Comparison of ENCODE assay signal across 12 cellular contexts in genomic region chr6:27901801-27902200, GRCh38. TPM values are rescaled to one million over a fixed set of nuclear protein-coding genes. Genes with fewer than 3 reads are reported as not detected.
DNase-seq lines count a peak whose midpoint lies in the region; ATAC-seq and TF ChIP-seq lines count a peak whose summit lies in the region.
"Had no signal": no experiment of that assay in that cellular context is flagged by ENCODE, and none has a peak within 500 bp of the region (broad histone marks: within the 10 kb centered on the region; RNA-seq: fewer than 3 reads in every experiment).

No MANE protein-coding gene starts in this region.

- H3K4me3 ChIP-seq in SK-N-SH (ENCODE audit: low read depth in 2 of 2, low read length in 1 of 2) (no peak overlapping the region), Loucy (ENCODE audit: low read length, poor library complexity, severe bottlenecking) (peak overlapping the region; percentile 89), neural progenitor cell (peak overlapping the region; percentile 96)

- H3K9me3 Mint-ChIP-seq in activated T-helper 2 cell treated with anti-CD3 and anti-CD28 coated beads, Interferon-gamma antibody, Interleukin-2, Interleukin-4, amounts not matched to agents 10 μg/mL and 5 μg/mL and 100 μg/mL, durations not matched to agents 14 hours and 24 hours and 36 hours: no peaks in the 10 kb centered on the region
- H3K9me3 Mint-ChIP-seq in neural progenitor cell (peaks cover 8% of the 10 kb centered on the region), CD14-positive monocyte (no peaks in the 10 kb centered on the region)

- DNase-seq in SK-N-SH (no peak), neural progenitor cell (ENCODE audit: low spot score) (no peak), CD14-positive monocyte (ENCODE audit: low spot score) (no peak), GM20000 (ENCODE audit: low spot score) (no peak)
- DNase-seq in activated T-helper 2 cell treated with anti-CD3 and anti-CD28 coated beads, Interferon-gamma antibody, Interleukin-2, Interleukin-4, amounts not matched to agents 10 μg/mL and 5 μg/mL and 100 μg/mL, durations not matched to agents 14 hours and 24 hours and 36 hours (ENCODE audit: low spot score): no peak
- DNase-seq: kidney had no signal

- peaks cover 13% of the 10 kb centered on the region for H3K27me3 Mint-ChIP-seq in activated T-helper 2 cell treated with anti-CD3 and anti-CD28 coated beads, Interferon-gamma antibody, Interleukin-2, Interleukin-4, amounts not matched to agents 10 μg/mL and 5 μg/mL and 100 μg/mL, durations not matched to agents 14 hours and 24 hours and 36 hours (ENCODE audit: low read depth)
- H3K27me3 Mint-ChIP-seq in neural progenitor cell (ENCODE audit: insufficient read depth, low read depth) (peaks cover 20% of the 10 kb centered on the region), CD14-positive monocyte (ENCODE audit: low read depth in 3 of 3) (peaks cover 2 to 4% (median 2%) of the 10 kb centered on the region in 3 donors)

- no peaks in the 10 kb centered on the region for H3K9me3 ChIP-seq in SK-N-SH
- no peaks in the 10 kb centered on the region for H3K9me3 ChIP-seq in Loucy (ENCODE audit: insufficient read depth, low read depth, low read length)
- H3K9me3 ChIP-seq in neural progenitor cell (ENCODE audit: low read depth): no peaks in the 10 kb centered on the region
- H3K9me3 ChIP-seq: pancreas had no signal

- no peak for TF ChIP-seq CTCF in SK-N-SH (IDR thresholded peaks at IDR 0.05)
- no peak for TF ChIP-seq CTCF in Loucy (conservative IDR thresholded peaks at IDR 0.05; ENCODE audit: low read length)
- no peak for TF ChIP-seq CTCF in neural progenitor cell (IDR thresholded peaks at IDR 0.05)
- no peak for TF ChIP-seq CTCF in CD14-positive monocyte (IDR thresholded peaks at IDR 0.05)
- no peak for TF ChIP-seq CTCF in GM20000 (IDR thresholded peaks at IDR 0.05; ENCODE audit: extremely low read depth, missing control alignments)

- H3F3A ChIP-seq in SK-N-SH (replicated peaks; ENCODE audit: insufficient read depth) (peaks cover 15% of the 10 kb centered on the region), Loucy (ENCODE audit: low read depth) (peaks cover 2% of the 10 kb centered on the region; the same call in 1 of the 2 replicates), neural progenitor cell (ENCODE audit: low read depth) (peaks cover 3% of the 10 kb centered on the region)

- H3K9me2 ChIP-seq in SK-N-SH (no peaks in the 10 kb centered on the region), Loucy (replicated peaks; ENCODE audit: low read depth, low read length) (no peaks in the 10 kb centered on the region)

- peak overlapping the region; percentile 82 for H3K4me3 Mint-ChIP-seq in activated T-helper 2 cell treated with anti-CD3 and anti-CD28 coated beads, Interferon-gamma antibody, Interleukin-2, Interleukin-4, amounts not matched to agents 10 μg/mL and 5 μg/mL and 100 μg/mL, durations not matched to agents 14 hours and 24 hours and 36 hours (ENCODE audit: low read depth)
- H3K4me3 Mint-ChIP-seq in neural progenitor cell (peak overlapping the region; percentile 93), CD14-positive monocyte (no peak overlapping the region)

- H3K9ac ChIP-seq in SK-N-SH: no peak overlapping the region
- peak overlapping the region; percentile 82 for H3K9ac ChIP-seq in Loucy (ENCODE audit: low read depth, low read length, poor library complexity, severe bottlenecking)
- no peak overlapping the region for H3K9ac ChIP-seq in neural progenitor cell

- H3K4me2 ChIP-seq in SK-N-SH (0 out of 2 replicates have a peak overlapping the region, but pooled peaks have one; percentile 76), Loucy (ENCODE audit: low read depth, low read length, poor library complexity, severe bottlenecking) (peak overlapping the region; percentile 80), neural progenitor cell (peak overlapping the region; percentile 81)

- no peak overlapping the region for H2AFZ ChIP-seq in SK-N-SH (ENCODE audit: low read depth)
- 0 out of 2 replicates have a peak overlapping the region, but pooled peaks have one; percentile 35 for H2AFZ ChIP-seq in Loucy (ENCODE audit: low read length)
- peak overlapping the region; percentile 61 for H2AFZ ChIP-seq in neural progenitor cell (replicated peaks)

- H3K27ac ChIP-seq in SK-N-SH (ENCODE audit: low read depth in 2 of 2, low read length in 1 of 2) (no peak overlapping the region), neural progenitor cell (no peak overlapping the region)

- CTCF ChIA-PET in SK-N-SH (lab: Yijun Ruan, JAX): no interaction called here

- WGBS in SK-N-SH (ENCODE audit: low lambda C conversion rate): 91% methylated on average over 8 of the region's 8 CpGs

- no peak overlapping the region for H3K27ac Mint-ChIP-seq in activated T-helper 2 cell treated with anti-CD3 and anti-CD28 coated beads, Interferon-gamma antibody, Interleukin-2, Interleukin-4, amounts not matched to agents 10 μg/mL and 5 μg/mL and 100 μg/mL, durations not matched to agents 14 hours and 24 hours and 36 hours
- H3K27ac Mint-ChIP-seq in neural progenitor cell (no peak overlapping the region), CD14-positive monocyte (no peak overlapping the region)

- intact Hi-C loops in activated T-helper 2 cell treated with anti-CD3 and anti-CD28 coated beads, Interferon-gamma antibody, Interleukin-2, Interleukin-4, amounts not matched to agents 10 μg/mL and 5 μg/mL and 100 μg/mL, durations not matched to agents 14 hours and 24 hours and 36 hours (cut with micrococcal nuclease): loop anchor here (1.0 to 10.0 kb wide), 6 partner anchors 148 to 1083 kb away; no protein-coding TSS in a partner anchor
- intact Hi-C loops in CD14-positive monocyte (cut with micrococcal nuclease): loop anchor here in 1 of 2 donors (5.0 to 10.0 kb wide), 2 partner anchors 424 to 1083 kb away; no protein-coding TSS in a partner anchor

- no peaks in the 10 kb centered on the region for H3K36me3 Mint-ChIP-seq in activated T-helper 2 cell treated with anti-CD3 and anti-CD28 coated beads, Interferon-gamma antibody, Interleukin-2, Interleukin-4, amounts not matched to agents 10 μg/mL and 5 μg/mL and 100 μg/mL, durations not matched to agents 14 hours and 24 hours and 36 hours (ENCODE audit: low read depth)
- H3K36me3 Mint-ChIP-seq in neural progenitor cell: peaks cover 7% of the 10 kb centered on the region
- no peaks in the 10 kb centered on the region for H3K36me3 Mint-ChIP-seq in CD14-positive monocyte

- H3K79me2 ChIP-seq in SK-N-SH (ENCODE audit: insufficient read depth) (no peaks in the 10 kb centered on the region), Loucy (ENCODE audit: insufficient read depth, low read length) (no peaks in the 10 kb centered on the region), neural progenitor cell (ENCODE audit: low read depth) (no peaks in the 10 kb centered on the region)

- H3K4me1 Mint-ChIP-seq in activated T-helper 2 cell treated with anti-CD3 and anti-CD28 coated beads, Interferon-gamma antibody, Interleukin-2, Interleukin-4, amounts not matched to agents 10 μg/mL and 5 μg/mL and 100 μg/mL, durations not matched to agents 14 hours and 24 hours and 36 hours (ENCODE audit: low read depth): peaks cover 21% of the 10 kb centered on the region
- H3K4me1 Mint-ChIP-seq in neural progenitor cell: peaks cover 16% of the 10 kb centered on the region
- peaks cover 7% of the 10 kb centered on the region for H3K4me1 Mint-ChIP-seq in CD14-positive monocyte

- H4K20me1 ChIP-seq in SK-N-SH (ENCODE audit: insufficient read depth) (no peaks in the 10 kb centered on the region), Loucy (ENCODE audit: insufficient read depth, low read length, poor library complexity, severe bottlenecking) (no peaks in the 10 kb centered on the region), neural progenitor cell (ENCODE audit: low read depth) (no peaks in the 10 kb centered on the region)

- ATAC-seq in SK-N-SH treated with all-trans-retinoic acid at 6 μM for 48 hours: no peak
- ATAC-seq in GM21367 (IDR thresholded peaks at IDR 0.05; ENCODE audit: unreplicated experiment): no peak

- H3K4me1 ChIP-seq in SK-N-SH (ENCODE audit: control insufficient read depth in 1 of 2, insufficient read depth in 2 of 2, low read depth in 1 of 2, low read length in 1 of 2): no peaks in the 10 kb centered on the region
- H3K4me1 ChIP-seq in Loucy (ENCODE audit: insufficient read depth, low read length, poor library complexity, severe bottlenecking): peaks cover 13% of the 10 kb centered on the region
- no peaks in the 10 kb centered on the region for H3K4me1 ChIP-seq in neural progenitor cell

- no peak for TF ChIP-seq RAD21 in SK-N-SH (IDR thresholded peaks at IDR 0.05; ENCODE audit: low read length)

- H3K36me3 ChIP-seq in SK-N-SH (replicated peaks in 1 of 2; ENCODE audit: control insufficient read depth in 1 of 2, insufficient read depth in 2 of 2, low read length in 1 of 2) (no peaks in the 10 kb centered on the region), Loucy (ENCODE audit: insufficient read depth, low read length) (no peaks in the 10 kb centered on the region), neural progenitor cell (no peaks in the 10 kb centered on the region)
- H3K36me3 ChIP-seq: pancreas had no signal

- H3K27me3 ChIP-seq in SK-N-SH (ENCODE audit: insufficient read depth) (no peaks in the 10 kb centered on the region), Loucy (ENCODE audit: insufficient read depth, low read length, poor library complexity, severe bottlenecking) (no peaks in the 10 kb centered on the region), neural progenitor cell (no peaks in the 10 kb centered on the region)

- POLR2A ChIA-PET in SK-N-SH (lab: Yijun Ruan, JAX): interaction anchor here (0.5 to 1.4 kb wide), 3 partner anchors 8 to 94 kb away, joined by 3 to 14 read pairs (median 5); a partner anchor contains a TSS

- TF ChIP-seq EP300 in SK-N-SH (IDR thresholded peaks at IDR 0.05; ENCODE audit: borderline replicate concordance in 1 of 2, low read depth in 1 of 2, low read length in 1 of 2): no peak

TF ChIP-seq in SK-N-SH, 30 proteins besides CTCF, POLR2A, EP300 and RAD21 (continues in another document):
- TF ChIP-seq RCOR1 (IDR thresholded peaks at IDR 0.05; ENCODE audit: low read length): no peak

RNA-seq across cellular contexts. Expression of gene OR2B2, which starts 10.4 kb away (rescaled TPM):
- polyA plus RNA-seq in SK-N-SH (2012; rRNA removed) (not detected in 2 replicates), CD14-positive monocyte (not detected)
- polyA plus RNA-seq in SK-N-SH (2012; cell fraction: cytosol; rRNA removed): not detected in 2 replicates
- polyA plus RNA-seq in SK-N-SH (2012; cell fraction: nucleus; rRNA removed): not detected in 2 replicates
- not detected in 2 replicates for total RNA-seq in activated T-helper 2 cell treated with anti-CD3 and anti-CD28 coated beads, Interferon-gamma antibody, Interleukin-2, Interleukin-4, amounts not matched to agents 10 μg/mL and 5 μg/mL and 100 μg/mL, durations not matched to agents 14 hours and 24 hours and 36 hours
- total RNA-seq in neural progenitor cell (ENCODE audit: low replicate concordance): not detected in 2 replicates
- total RNA-seq: epithelial cell of proximal tubule, kidney, pancreas, ureter had no signal
- polyA plus RNA-seq: pancreas had no signal

RNA-seq across cellular contexts. Expression of gene OR2B6, which starts 55.2 kb away (rescaled TPM):
- polyA plus RNA-seq in SK-N-SH (2012; rRNA removed): 0.21 and 0.42 TPM in 2 replicates
- 0.06 TPM in 1 of 2 replicates, not detected in the other for polyA plus RNA-seq in SK-N-SH (2012; cell fraction: cytosol; rRNA removed)
- polyA plus RNA-seq in SK-N-SH (2012; cell fraction: nucleus; rRNA removed): 0.75 and 2.4 TPM in 2 replicates
- not detected in 2 replicates for total RNA-seq in activated T-helper 2 cell treated with anti-CD3 and anti-CD28 coated beads, Interferon-gamma antibody, Interleukin-2, Interleukin-4, amounts not matched to agents 10 μg/mL and 5 μg/mL and 100 μg/mL, durations not matched to agents 14 hours and 24 hours and 36 hours
- 0.22 TPM in 1 of 2 replicates, not detected in the other for total RNA-seq in neural progenitor cell (ENCODE audit: low replicate concordance)
- polyA plus RNA-seq in CD14-positive monocyte: not detected
- total RNA-seq: epithelial cell of proximal tubule, kidney, pancreas, ureter had no signal
- polyA plus RNA-seq: pancreas had no signal

Comparison
In these comparisons a context has a peak if more than half of its experiments do, and no peak if none do; other contexts are left out.
1. H3K4me3 ChIP-seq: peak in Loucy (single experiment) and neural progenitor cell (single experiment); none in SK-N-SH (0 of 2).
2. H3K4me3 Mint-ChIP-seq: peak in activated T-helper 2 cell treated with anti-CD3 and anti-CD28 coated beads, Interferon-gamma antibody, Interleukin-2, Interleukin-4, amounts not matched to agents 10 μg/mL and 5 μg/mL and 100 μg/mL, durations not matched to agents 14 hours and 24 hours and 36 hours (single experiment) and neural progenitor cell (single experiment); none in CD14-positive monocyte (0 of 2).
3. Peak in every context shown above with its lines, with median percentiles within 50 percentile points of each other: H3K4me2 ChIP-seq.